ENCODE assay signal across 25 cellular contexts in the genomic region with DNA sequence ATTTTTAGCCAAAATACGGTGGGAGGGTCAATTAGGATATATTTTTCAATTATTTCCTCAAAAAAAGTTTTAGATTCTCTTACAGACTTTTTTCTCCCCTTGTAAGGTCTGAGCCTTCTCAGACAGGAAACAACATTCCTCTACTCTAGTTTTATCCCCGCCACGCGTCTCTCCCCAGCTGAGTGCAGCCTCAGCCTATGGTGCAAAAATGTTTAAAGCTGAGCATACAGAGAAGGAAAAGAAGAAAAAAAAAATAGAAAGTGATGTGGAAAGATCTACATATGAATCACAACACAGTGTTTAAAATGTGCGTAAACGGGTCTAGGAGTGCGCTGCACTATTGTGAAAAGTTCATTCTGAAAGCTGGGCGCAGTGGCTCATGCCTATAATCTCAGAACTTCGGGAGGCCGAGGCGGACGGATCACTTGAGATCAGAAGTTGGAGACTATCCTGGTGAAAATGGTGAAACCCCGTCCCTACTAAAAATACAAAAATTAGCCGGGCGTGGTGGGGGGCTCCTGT.
DNase-seq lines count a peak whose midpoint lies in the region; FAIRE-seq and TF ChIP-seq lines count a peak whose summit lies in the region.
"Had no signal": no experiment of that assay in that cellular context is flagged by ENCODE, and none has a peak within 500 bp of the region (broad histone marks: within the 10 kb centered on the region; RNA-seq: fewer than 3 reads in every experiment).

No MANE protein-coding gene starts in this region.

- no peak overlapping the region for H3K23ac ChIP-seq in H1 (ENCODE audit: insufficient read length)

- peaks cover 40% of the 10 kb centered on the region for H3K36me3 Mint-ChIP-seq in nephron progenitor cell (ENCODE audit: low read depth)

- peaks cover 44% of the 10 kb centered on the region for H3K27me3 Mint-ChIP-seq in nephron progenitor cell (ENCODE audit: low read depth, poor library complexity)

- peak overlapping the region; percentile 70 to 81 for H3K4me2 ChIP-seq in H1 (ENCODE audit: insufficient read depth in 1 of 2, low read depth in 2 of 2, low read length in 2 of 2)

- no peak overlapping the region for H2BK5ac ChIP-seq in H1 (ENCODE audit: low read depth, low read length)

- H3K27ac ChIP-seq in HUES64 (ENCODE audit: low read depth, low read length) (no peak overlapping the region), H1 (ENCODE audit: low read depth, low read length) (no peak overlapping the region)
- H3K27ac ChIP-seq: 22Rv1, SK-N-MC had no signal

- no peaks in the 10 kb centered on the region; the same call in none of the 2 replicates for H3K23me2 ChIP-seq in H1 (ENCODE audit: low read depth, low read length)

- peaks cover 4% of the 10 kb centered on the region for H3K9me3 Mint-ChIP-seq in nephron progenitor cell

- no peak for TF ChIP-seq RAD21 in H1 (IDR thresholded peaks at IDR 0.05 in 1 of 2, conservative IDR thresholded peaks at IDR 0.05 in 1 of 2; ENCODE audit: low read depth in 2 of 2, low read length in 2 of 2)

- H2AK5ac ChIP-seq in H1 (ENCODE audit: low read depth, low read length) = no peak overlapping the region

- H3K9me3 ChIP-seq in HUES64 (ENCODE audit: insufficient read depth, low read depth, low read length) (no peaks in the 10 kb centered on the region), H1 (ENCODE audit: insufficient read depth in 2 of 2, low read depth in 1 of 2, low read length in 1 of 2) (no peaks in the 10 kb centered on the region)

- TF ChIP-seq POLR2A in H1 (IDR thresholded peaks at IDR 0.05; ENCODE audit: control extremely low read depth in 1 of 2, low read depth in 2 of 2, low read length in 2 of 2) = no peak

- WGBS in HUES64 = 44% methylated on average over 14 of the region's 15 CpGs
- 12% methylated on average over 15 of the region's 15 CpGs; no CpG with 5 or more reads in 1 of the 2 experiments for WGBS in H1 (ENCODE audit: extremely low coverage in 1 of 2, insufficient coverage in 1 of 2, insufficient read length in 1 of 2, insufficient replicate concordance in 2 of 2, low coverage in 1 of 2, low lambda C conversion rate in 2 of 2, missing lambda C conversion rate in 1 of 2), 2 experiments

- no peak overlapping the region for H4K8ac ChIP-seq in H1 (ENCODE audit: extremely low read depth, insufficient read depth, low read length)

- no peak overlapping the region for H3K27ac Mint-ChIP-seq in nephron progenitor cell
- H3K27ac Mint-ChIP-seq: CD8-positive, alpha-beta memory T cell had no signal

- H4K20me1 ChIP-seq in H1 (replicated peaks in 1 of 2; ENCODE audit: control insufficient read depth in 1 of 2, insufficient read depth in 2 of 2, low read length in 2 of 2) = peaks cover 7% of the 10 kb centered on the region in 2 experiments

- no peaks in the 10 kb centered on the region for H3K79me2 ChIP-seq in H1 (ENCODE audit: control insufficient read depth in 1 of 2, insufficient read depth in 2 of 2, low read length in 2 of 2)

- POLR2A ChIA-PET in H1 (lab: Charles Lee; ENCODE audit: partially characterized antibody) = interaction anchor here (1.8 to 1.9 kb wide), 2 partner anchors 11 to 21 kb away, joined by 7 to 9 read pairs; no protein-coding TSS in a partner anchor

- H3K4me3 Mint-ChIP-seq in nephron progenitor cell = peak overlapping the region; percentile 79

- no peak overlapping the region for H3K18ac ChIP-seq in H1 (ENCODE audit: extremely low read depth, low read length)

- H3K4me3 ChIP-seq in HUES64 (ENCODE audit: low read length) = peak overlapping the region; percentile 59
- H3K4me3 ChIP-seq in H1 (ENCODE audit: extremely low read depth in 1 of 4, insufficient read depth in 2 of 4, low read depth in 3 of 4, low read length in 4 of 4) = peak overlapping the region; percentile 6 to 59 (median 16); a peak in 5 of 8 replicates
- H3K4me3 ChIP-seq: GM12878, lung, SK-N-MC had no signal

- H3K4me1 Mint-ChIP-seq in nephron progenitor cell = peaks cover 65% of the 10 kb centered on the region
- H3K4me1 Mint-ChIP-seq: CD8-positive, alpha-beta memory T cell had no signal

- H4K91ac ChIP-seq in H1 (replicated peaks; ENCODE audit: insufficient read length, low read length) = no peak overlapping the region

- CTCF ChIA-PET in H1 (lab: Charles Lee; ENCODE audit: partially characterized antibody) = interaction anchor here (0.6 to 2.0 kb wide), 4 partner anchors 9 to 79 kb away, joined by 4 read pairs; no protein-coding TSS in a partner anchor

- TF ChIP-seq CTCF in H1 (IDR thresholded peaks at IDR 0.05; ENCODE audit: control extremely low read depth in 1 of 3, insufficient read depth in 1 of 3, low read depth in 1 of 3, low read length in 3 of 3) = no peak
- TF ChIP-seq CTCF in nephron progenitor cell (IDR thresholded peaks at IDR 0.05) = no peak

- H2BK20ac ChIP-seq in H1 (ENCODE audit: low read length) = no peak overlapping the region

- no peaks in the 10 kb centered on the region for H3K36me3 ChIP-seq in HUES64 (ENCODE audit: insufficient read depth, low read length)
- no peaks in the 10 kb centered on the region for H3K36me3 ChIP-seq in H1 (ENCODE audit: control insufficient read depth in 2 of 4, insufficient read depth in 4 of 4, low read length in 3 of 4)

- H3K4me1 ChIP-seq in HUES64 (ENCODE audit: insufficient read depth, low read length) = peaks cover 34% of the 10 kb centered on the region
- peaks cover 10 to 32% (median 17%) of the 10 kb centered on the region in 4 experiments for H3K4me1 ChIP-seq in H1 (replicated peaks in 1 of 4; ENCODE audit: control insufficient read depth in 3 of 4, insufficient read depth in 4 of 4, low read length in 3 of 4)

- H3K56ac ChIP-seq in H1 (replicated peaks; ENCODE audit: insufficient read length, low read depth, low read length) = no peak overlapping the region

- no peak overlapping the region for H3K9ac ChIP-seq in HUES64 (ENCODE audit: low read depth, low read length)
- no peak overlapping the region for H3K9ac ChIP-seq in H1 (replicated peaks in 1 of 4; ENCODE audit: extremely low read depth in 1 of 4, low read depth in 3 of 4, low read length in 3 of 4)

- no peak overlapping the region for H4K5ac ChIP-seq in H1 (ENCODE audit: insufficient read length, low read depth, low read length)

- no peak overlapping the region for H2AFZ ChIP-seq in H1 (ENCODE audit: low read length)

- FAIRE-seq in H1 (lab: Jason Lieb, UNC) = no peak
- FAIRE-seq: GM12878 had no signal

- no peak overlapping the region for H3K4ac ChIP-seq in H1 (replicated peaks; ENCODE audit: insufficient read length, low read depth, low read length)

- H3K14ac ChIP-seq in H1 (ENCODE audit: insufficient read length) = no peak overlapping the region

- H2BK12ac ChIP-seq in H1 (ENCODE audit: low read depth, low read length) = no peak overlapping the region

- no peak for TF ChIP-seq EP300 in H1 (IDR thresholded peaks at IDR 0.05; ENCODE audit: borderline replicate concordance in 1 of 2, low read depth in 2 of 2, low read length in 2 of 2)

- H2BK15ac ChIP-seq in H1 (ENCODE audit: low read length) = no peak overlapping the region

- H2BK120ac ChIP-seq in H1 (replicated peaks; ENCODE audit: low read depth, low read length) = no peak overlapping the region

- DNase-seq in NCI-H748 (lab: John Stamatoyannopoulos, UW; ENCODE audit: unreplicated experiment) (peak; percentile 21), NCI-H748 treated with DMSO at 0.1 percent for 48 hours (lab: John Stamatoyannopoulos, UW) (no peak), H1 (ENCODE audit: low read depth in 1 of 2, low spot score in 2 of 2) (no peak), nephron progenitor cell (no peak), NCI-H146 (lab: John Stamatoyannopoulos, UW) (no peak), SW 1271 (lab: John Stamatoyannopoulos, UW) (no peak), medulla oblongata (ENCODE audit: extremely low spot score) (no peak)
- DNase-seq: activated CD4-positive, alpha-beta T cell treated with anti-CD3 and anti-CD28 coated beads, Interleukin-2, amount 50 U/mL, for 48 hours; activated CD4-positive, CD25-positive, alpha-beta regulatory T cell; activated CD8-positive, alpha-beta memory T cell treated with anti-CD3 and anti-CD28 coated beads, Interleukin-2, amount 50 U/mL, for 48 hours; activated effector memory CD4-positive, alpha-beta T cell treated with anti-CD3 and anti-CD28 coated beads, Interleukin-2, amount 50 U/mL, for 16 hours; AML-193; amniotic stem cell; caudate nucleus; CD8-positive, alpha-beta memory T cell; dermis blood vessel endothelial cell; occipital lobe; stimulated activated CD4-positive, alpha-beta T cell treated with anti-CD3 and anti-CD28 coated beads, Interleukin-4, amount 100 ng/mL, for 1 hour; stimulated activated naive CD8-positive, alpha-beta T cell treated with anti-CD3 and anti-CD28 coated beads, Interleukin-15, Interleukin-2, amounts not matched to agents 100 U/mL and 50 U/mL, for 24 hours; T1000 had no signal

- no peaks in the 10 kb centered on the region for H3K79me1 ChIP-seq in H1 (ENCODE audit: low read depth, low read length)

- H3K27me3 ChIP-seq in HUES64 (ENCODE audit: insufficient read depth, low read length) (peaks cover 93% of the 10 kb centered on the region), H1 (replicated peaks in 1 of 4; ENCODE audit: control insufficient read depth in 3 of 4, extremely low read depth in 1 of 4, insufficient read depth in 3 of 4, low read length in 3 of 4) (peaks cover 49 to 77% (median 71%) of the 10 kb centered on the region in 4 experiments)

TF ChIP-seq in H1, 55 proteins besides CTCF, POLR2A, EP300 and RAD21:
- TF ChIP-seq CBX8 (IDR thresholded peaks at IDR 0.05; ENCODE audit: borderline replicate concordance, low read depth, low read length) = peak; percentile 98
- TF ChIP-seq TEAD4 (IDR thresholded peaks at IDR 0.05; ENCODE audit: low read depth, low read length) = no peak
